In genomic region chr12:71484272-71484905, GRCh38 we compare ENCODE assay signal across 24 cellular contexts. TPM values are rescaled to one million over a fixed set of nuclear protein-coding genes. Genes with fewer than 3 reads are reported as not detected.
"Had no signal": no experiment of that assay in that cellular context is flagged by ENCODE, and none has a peak within 500 bp of the region (broad histone marks: within the 10 kb centered on the region; RNA-seq: fewer than 3 reads in every experiment).

No MANE protein-coding gene starts in this region.

- H3K27ac Mint-ChIP-seq: activated CD4-positive, alpha-beta memory T cell treated with anti-CD3 and anti-CD28 coated beads for 36 hours; activated naive CD4-positive, alpha-beta T cell treated with anti-CD3 and anti-CD28 coated beads for 36 hours; activated naive CD8-positive, alpha-beta T cell treated with anti-CD3 and anti-CD28 coated beads, Interleukin-2, amount 10 ng/mL, durations not matched to agents 7 days and 5 days; natural killer cell; stimulated activated memory B cell treated with anti-CD40 and anti-IgM and Interleukin-4, amounts not matched to agents 10 μg/mL and 1 μg/mL and 100 μg/mL, for 72 hours; T-helper 17 cell had no signal

- H3K9me3 Mint-ChIP-seq: activated naive CD4-positive, alpha-beta T cell treated with anti-CD3 and anti-CD28 coated beads for 36 hours had no signal

- H3K4me3 Mint-ChIP-seq: activated CD4-positive, alpha-beta memory T cell treated with anti-CD3 and anti-CD28 coated beads for 36 hours; activated naive CD4-positive, alpha-beta T cell treated with anti-CD3 and anti-CD28 coated beads for 36 hours; activated naive CD8-positive, alpha-beta T cell treated with anti-CD3 and anti-CD28 coated beads, Interleukin-2, amount 10 ng/mL, durations not matched to agents 7 days and 5 days; natural killer cell; stimulated activated memory B cell treated with anti-CD40 and anti-IgM and Interleukin-4, amounts not matched to agents 10 μg/mL and 1 μg/mL and 100 μg/mL, for 72 hours; T-helper 17 cell had no signal

- H3K27ac ChIP-seq: gastroesophageal sphincter, heart left ventricle, pancreas, stomach, suprapubic skin, tibial nerve had no signal

- H3K9me3 ChIP-seq: gastroesophageal sphincter, heart left ventricle, pancreas, stomach, suprapubic skin, tibial nerve had no signal

- H3K36me3 ChIP-seq: gastroesophageal sphincter, heart left ventricle, pancreas, stomach, suprapubic skin, tibial nerve had no signal

- H3K27me3 ChIP-seq: gastroesophageal sphincter, heart left ventricle, pancreas, stomach, suprapubic skin, tibial nerve had no signal

- H3K36me3 Mint-ChIP-seq: activated CD4-positive, alpha-beta memory T cell treated with anti-CD3 and anti-CD28 coated beads for 36 hours; activated naive CD8-positive, alpha-beta T cell treated with anti-CD3 and anti-CD28 coated beads, Interleukin-2, amount 10 ng/mL, durations not matched to agents 7 days and 5 days; natural killer cell had no signal

- H3K4me1 Mint-ChIP-seq: activated naive CD8-positive, alpha-beta T cell treated with anti-CD3 and anti-CD28 coated beads, Interleukin-2, amount 10 ng/mL, durations not matched to agents 7 days and 5 days; natural killer cell; stimulated activated memory B cell treated with anti-CD40 and anti-IgM and Interleukin-4, amounts not matched to agents 10 μg/mL and 1 μg/mL and 100 μg/mL, for 72 hours had no signal

- H3K4me1 ChIP-seq: gastroesophageal sphincter, heart left ventricle, pancreas, stomach, suprapubic skin, tibial nerve had no signal

- ATAC-seq: gastroesophageal sphincter; heart left ventricle; natural killer cell; pancreas; sciatic nerve; stimulated activated memory B cell treated with anti-CD40 and anti-IgM and Interleukin-4, amounts not matched to agents 10 μg/mL and 1 μg/mL and 100 μg/mL, for 72 hours; T-helper 17 cell had no signal

- H3K4me3 ChIP-seq: gastroesophageal sphincter, heart left ventricle, pancreas, smooth muscle cell, stomach, suprapubic skin, tibial nerve had no signal

- DNase-seq: activated CD4-positive, alpha-beta memory T cell treated with anti-CD3 and anti-CD28 coated beads for 36 hours; activated CD4-positive, alpha-beta T cell treated with anti-CD3 and anti-CD28 coated beads for 48 hours; activated CD4-positive, CD25-positive, alpha-beta regulatory T cell; activated effector memory CD4-positive, alpha-beta T cell treated with Interleukin-2 at 50 U/mL for 16 hours; activated naive CD4-positive, alpha-beta T cell treated with anti-CD3 and anti-CD28 coated beads for 36 hours; activated naive CD8-positive, alpha-beta T cell treated with anti-CD3 and anti-CD28 coated beads, Interleukin-2, amount 10 ng/mL, durations not matched to agents 7 days and 5 days; activated T-cell treated with anti-CD3 and anti-CD28 coated beads, Interleukin-2, amount 50 U/mL, for 48 hours; amniotic stem cell; cerebellar nuclear complex; heart left ventricle; midbrain; natural killer cell; pancreas; stimulated activated CD4-positive, alpha-beta T cell treated with anti-CD3 and anti-CD28 coated beads, Interleukin-15, amount 100 ng/mL, for 24 hours; stomach; T-helper 17 cell had no signal

- H3K4me2 ChIP-seq: smooth muscle cell had no signal

RNA-seq across cellular contexts. Expression of gene LGR5, which starts 44.8 kb away (rescaled TPM):
- total RNA-seq: activated CD4-positive, alpha-beta memory T cell treated with anti-CD3 and anti-CD28 coated beads for 36 hours; activated naive CD4-positive, alpha-beta T cell treated with anti-CD3 and anti-CD28 coated beads for 36 hours; activated naive CD8-positive, alpha-beta T cell treated with anti-CD3 and anti-CD28 coated beads, Interleukin-2, amount 10 ng/mL, durations not matched to agents 7 days and 5 days; bronchial epithelial cell; natural killer cell; pulmonary artery endothelial cell; T-helper 17 cell had no signal
